Comparison of ENCODE assay signal across 31 cellular contexts in genomic region chr4:46715468-46715867, GRCh38.
"Had no signal": no experiment of that assay in that cellular context is flagged by ENCODE, and none has a peak within 500 bp of the region (broad histone marks: within the 10 kb centered on the region; RNA-seq: fewer than 3 reads in every experiment).

No MANE protein-coding gene starts in this region.

- H3K4me1 ChIP-seq: Peyer's patch had no signal

- H3K9me3 ChIP-seq: Peyer's patch had no signal

- ATAC-seq: activated CD8-positive, alpha-beta T cell treated with anti-CD3 and anti-CD28 coated beads for 36 hours; activated naive CD8-positive, alpha-beta T cell treated with anti-CD3 and anti-CD28 coated beads, Interleukin-2, amount 50 U/mL, for 24 hours; activated T-cell treated with anti-CD3 and anti-CD28 coated beads, Interleukin-2, amount 50 U/mL, for 4 hours; PC-3; Right ventricle myocardium inferior had no signal

- H3K4me1 Mint-ChIP-seq: activated CD4-positive, alpha-beta T cell treated with anti-CD3 and anti-CD28 coated beads, Interleukin-2, amount 10 ng/mL, durations not matched to agents 24 days and 14 days; activated naive CD4-positive, alpha-beta T cell treated with anti-CD3 and anti-CD28 coated beads, Interleukin-2, amount 10 ng/mL, durations not matched to agents 7 days and 5 days; activated naive CD8-positive, alpha-beta T cell treated with anti-CD3 and anti-CD28 coated beads, Interleukin-2, amount 50 U/mL, for 24 hours had no signal

- H3K27ac ChIP-seq: Peyer's patch, WERI-Rb-1 had no signal

- DNase-seq: activated CD4-positive, alpha-beta T cell treated with anti-CD3 and anti-CD28 coated beads, Interleukin-2, amount 10 ng/mL, durations not matched to agents 24 days and 14 days; activated CD4-positive, alpha-beta T cell treated with anti-CD3 and anti-CD28 coated beads, Interleukin-2, amount 50 U/mL, for 4 hours; activated CD8-positive, alpha-beta T cell treated with anti-CD3 and anti-CD28 coated beads for 36 hours; activated gamma-delta T cell treated with Interleukin-2 at 50 U/mL for 16 hours; activated naive CD4-positive, alpha-beta T cell treated with anti-CD3 and anti-CD28 coated beads, Interleukin-2, amount 10 ng/mL, durations not matched to agents 7 days and 5 days; activated naive CD8-positive, alpha-beta T cell treated with anti-CD3 and anti-CD28 coated beads, Interleukin-2, amount 50 U/mL, for 24 hours; activated T-cell treated with anti-CD3 and anti-CD28 coated beads, Interleukin-2, amount 50 U/mL, for 4 hours; anterior cingulate cortex; caudate nucleus; cerebellar nuclear complex; NCI-H1092 treated with DMSO at 0.1 percent for 48 hours; NCI-H1417 treated with DMSO at 0.1 percent for 48 hours; NCI-H187 treated with DMSO at 0.1 percent for 48 hours; NCI-H2081 treated with DMSO at 0.1 percent for 48 hours; NCI-H226; NCI-H446 treated with DMSO at 0.1 percent for 48 hours; NCI-H524; NCI-H69; PC-3; Peyer's patch; RPMI8226; SIG-M5; SW 1271; T-helper 1 cell; T-helper 2 cell; T-helper 9 cell; WERI-Rb-1 had no signal

- H3K4me3 ChIP-seq: Peyer's patch had no signal

- H3K27me3 Mint-ChIP-seq: activated CD4-positive, alpha-beta T cell treated with anti-CD3 and anti-CD28 coated beads, Interleukin-2, amount 10 ng/mL, durations not matched to agents 24 days and 14 days; activated CD8-positive, alpha-beta T cell treated with anti-CD3 and anti-CD28 coated beads for 36 hours; activated naive CD4-positive, alpha-beta T cell treated with anti-CD3 and anti-CD28 coated beads, Interleukin-2, amount 10 ng/mL, durations not matched to agents 7 days and 5 days; activated naive CD8-positive, alpha-beta T cell treated with anti-CD3 and anti-CD28 coated beads, Interleukin-2, amount 50 U/mL, for 24 hours; brain had no signal

- H3K4me3 Mint-ChIP-seq: activated CD4-positive, alpha-beta T cell treated with anti-CD3 and anti-CD28 coated beads, Interleukin-2, amount 10 ng/mL, durations not matched to agents 24 days and 14 days; activated CD8-positive, alpha-beta T cell treated with anti-CD3 and anti-CD28 coated beads for 36 hours; activated naive CD4-positive, alpha-beta T cell treated with anti-CD3 and anti-CD28 coated beads, Interleukin-2, amount 10 ng/mL, durations not matched to agents 7 days and 5 days; activated naive CD8-positive, alpha-beta T cell; activated naive CD8-positive, alpha-beta T cell treated with anti-CD3 and anti-CD28 coated beads, Interleukin-2, amount 50 U/mL, for 24 hours; activated T-cell treated with anti-CD3 and anti-CD28 coated beads, Interleukin-2, amount 50 U/mL, for 4 hours; activated T-helper 1 cell treated with anti-CD3 and anti-CD28 coated beads, Interleukin-12 subunit alpha, Interleukin-12 subunit beta, Interleukin-2, Interleukin-4 antibody, amounts not matched to agents 30 ng/mL and 10 ng/mL and 1 ng/mL, durations not matched to agents 14 hours and 24 hours and 36 hours; brain had no signal

- H3K27ac Mint-ChIP-seq: activated CD4-positive, alpha-beta T cell treated with anti-CD3 and anti-CD28 coated beads, Interleukin-2, amount 10 ng/mL, durations not matched to agents 24 days and 14 days; activated CD8-positive, alpha-beta T cell treated with anti-CD3 and anti-CD28 coated beads for 36 hours; activated naive CD4-positive, alpha-beta T cell treated with anti-CD3 and anti-CD28 coated beads, Interleukin-2, amount 10 ng/mL, durations not matched to agents 7 days and 5 days; activated naive CD8-positive, alpha-beta T cell; activated naive CD8-positive, alpha-beta T cell treated with anti-CD3 and anti-CD28 coated beads, Interleukin-2, amount 50 U/mL, for 24 hours; activated T-helper 1 cell treated with anti-CD3 and anti-CD28 coated beads, Interleukin-12 subunit alpha, Interleukin-12 subunit beta, Interleukin-2, Interleukin-4 antibody, amounts not matched to agents 30 ng/mL and 10 ng/mL and 1 ng/mL, durations not matched to agents 14 hours and 24 hours and 36 hours; brain had no signal

- H3K36me3 ChIP-seq: Peyer's patch, WERI-Rb-1 had no signal

- H3K36me3 Mint-ChIP-seq: activated naive CD4-positive, alpha-beta T cell treated with anti-CD3 and anti-CD28 coated beads, Interleukin-2, amount 10 ng/mL, durations not matched to agents 7 days and 5 days; activated naive CD8-positive, alpha-beta T cell; brain had no signal

- H3K9me3 Mint-ChIP-seq: activated CD4-positive, alpha-beta T cell treated with anti-CD3 and anti-CD28 coated beads, Interleukin-2, amount 10 ng/mL, durations not matched to agents 24 days and 14 days; activated CD8-positive, alpha-beta T cell treated with anti-CD3 and anti-CD28 coated beads for 36 hours; activated naive CD4-positive, alpha-beta T cell treated with anti-CD3 and anti-CD28 coated beads, Interleukin-2, amount 10 ng/mL, durations not matched to agents 7 days and 5 days; activated naive CD8-positive, alpha-beta T cell treated with anti-CD3 and anti-CD28 coated beads, Interleukin-2, amount 50 U/mL, for 24 hours; activated T-helper 1 cell treated with anti-CD3 and anti-CD28 coated beads, Interleukin-12 subunit alpha, Interleukin-12 subunit beta, Interleukin-2, Interleukin-4 antibody, amounts not matched to agents 30 ng/mL and 10 ng/mL and 1 ng/mL, durations not matched to agents 14 hours and 24 hours and 36 hours had no signal

- H3K27me3 ChIP-seq: Peyer's patch had no signal
